In genomic region chr12:77377622-77378021, GRCh38 we compare ENCODE assay signal across 22 cellular contexts.
"Had no signal": no experiment of that assay in that cellular context is flagged by ENCODE, and none has a peak within 500 bp of the region (broad histone marks: within the 10 kb centered on the region; RNA-seq: fewer than 3 reads in every experiment).

No MANE protein-coding gene starts in this region.

- H3K27ac ChIP-seq: left ventricle myocardium inferior, neural progenitor cell, ovary, right atrium auricular region, right lobe of liver, tibial nerve, uterus had no signal

- DNase-seq: islet precursor cell; left ventricle myocardium inferior; mesendoderm; naive B cell; natural killer cell; nephron progenitor cell; ovary; right lobe of liver; stimulated activated CD4-positive, alpha-beta T cell treated with anti-CD3 and anti-CD28 coated beads, Interleukin-1b, Interleukin-23, amount 100 ng/mL, for 48 hours; stimulated activated CD4-positive, alpha-beta T cell treated with anti-CD3 and anti-CD28 coated beads, Interleukin-2, amount 100 ng/mL, for 48 hours; stimulated activated CD4-positive, alpha-beta T cell treated with anti-CD3 and anti-CD28 coated beads, Interleukin-4, amount 100 ng/mL, for 4 hours; stimulated activated CD8-positive, alpha-beta memory T cell treated with anti-CD3 and anti-CD28 coated beads, Interleukin-4, amount 100 ng/mL, for 48 hours; stimulated activated naive CD4-positive, alpha-beta T cell treated with Interleukin-2 at 50 U/mL for 16 hours; stimulated activated naive CD8-positive, alpha-beta T cell treated with anti-CD3 and anti-CD28 coated beads, Interleukin-15, amount 100 ng/mL, for 72 hours; substantia nigra; uterus had no signal

- H3K4me1 ChIP-seq: left ventricle myocardium inferior, right atrium auricular region, right lobe of liver, tibial nerve, uterus had no signal

- ATAC-seq: natural killer cell; right lobe of liver; stimulated activated memory B cell treated with anti-CD40 and anti-IgM and Interleukin-4, amounts not matched to agents 10 μg/mL and 1 μg/mL and 100 μg/mL, for 72 hours; stimulated activated naive CD8-positive, alpha-beta T cell treated with anti-CD3 and anti-CD28 coated beads, Interleukin-15, amount 100 ng/mL, for 72 hours had no signal

- H3K36me3 ChIP-seq: left ventricle myocardium inferior, neural progenitor cell, ovary, right atrium auricular region, right lobe of liver, tibial nerve, uterus had no signal

- H3K4me3 ChIP-seq: left ventricle myocardium inferior, lung, neural progenitor cell, ovary, right atrium auricular region, right lobe of liver, smooth muscle cell, tibial nerve, uterus had no signal

- H3K27me3 ChIP-seq: neural progenitor cell, ovary, right atrium auricular region, right lobe of liver, tibial nerve, uterus had no signal

- H3K9me3 ChIP-seq: left ventricle myocardium inferior, ovary, right atrium auricular region, right lobe of liver, tibial nerve, uterus had no signal
